In genomic region chr5:4097194-4097593, GRCh38 we compare ENCODE assay signal across 12 cellular contexts.
DNase-seq lines count a peak whose midpoint lies in the region; TF ChIP-seq lines count a peak whose summit lies in the region.
"Had no signal": no experiment of that assay in that cellular context is flagged by ENCODE, and none has a peak within 500 bp of the region (broad histone marks: within the 10 kb centered on the region; RNA-seq: fewer than 3 reads in every experiment).

No MANE protein-coding gene starts in this region.

- intact Hi-C loops in esophagus muscularis mucosa (cut with DNase I), result no loop called here

- peak overlapping the region in 8 of 11 experiments; percentile 34 to 68 (median 49); a peak in 14 of 22 replicates for H3K27ac ChIP-seq in BLaER1 treated with 17β-estradiol and CSF1 and Interleukin-3, amounts not matched to agents 10 nM and 100 nM
- no peak overlapping the region for H3K27ac ChIP-seq in esophagus muscularis mucosa (replicated peaks in 1 of 4)
- H3K27ac ChIP-seq: C4-2B, GM23248, HL-60 had no signal

- TF ChIP-seq CTCF in esophagus muscularis mucosa (IDR thresholded peaks at IDR 0.05) (no peak), GM13976 (IDR thresholded peaks at IDR 0.05; ENCODE audit: borderline replicate concordance, control extremely low read depth, extremely low read depth, insufficient read depth, missing control alignments) (no peak)

- peak overlapping the region; percentile 53 to 88 (median 73) for H3K4me2 ChIP-seq in BLaER1 treated with 17β-estradiol and CSF1 and Interleukin-3, amounts not matched to agents 10 nM and 100 nM

- TF ChIP-seq EP300 in esophagus muscularis mucosa (IDR thresholded peaks at IDR 0.05), result no peak

- no peak for TF ChIP-seq POLR2A in esophagus muscularis mucosa (IDR thresholded peaks at IDR 0.05; ENCODE audit: low read depth)

- DNase-seq in NCI-H526 (lab: John Stamatoyannopoulos, UW) (peak; percentile 16 to 44), esophagus muscularis mucosa (ENCODE audit: extremely low spot score) (peak; percentile 50), NCI-H1694 treated with DMSO at 0.1 percent for 48 hours (lab: John Stamatoyannopoulos, UW) (no peak), GM13976 (ENCODE audit: low spot score) (no peak), NCI-H774 (lab: John Stamatoyannopoulos, UW) (no peak)
- DNase-seq: Calu3; CD4-positive, alpha-beta memory T cell; GM23248 had no signal

- no peaks in the 10 kb centered on the region for H3K27me3 ChIP-seq in BLaER1 treated with 17β-estradiol and CSF1 and Interleukin-3, amounts not matched to agents 10 nM and 100 nM
- no peaks in the 10 kb centered on the region for H3K27me3 ChIP-seq in esophagus muscularis mucosa

- in situ Hi-C loops in GM13976 (cut with MboI; ENCODE audit: low sequenced_read_pairs, unreplicated experiment), result no loop called here

- H3K4me3 ChIP-seq in BLaER1 treated with 17β-estradiol and CSF1 and Interleukin-3, amounts not matched to agents 10 nM and 100 nM, result peak overlapping the region in 3 of 10 experiments; percentile 16 to 38 (median 24); a peak in 3 of 20 replicates
- H3K4me3 ChIP-seq in esophagus muscularis mucosa, result no peak overlapping the region
- H3K4me3 ChIP-seq: GM23248, HAP-1 had no signal

- no peaks in the 10 kb centered on the region for H4K20me1 ChIP-seq in BLaER1 treated with 17β-estradiol and CSF1 and Interleukin-3, amounts not matched to agents 10 nM and 100 nM

- H3K4me1 ChIP-seq in BLaER1 treated with 17β-estradiol and CSF1 and Interleukin-3, amounts not matched to agents 10 nM and 100 nM, result peaks cover 15 to 46% (median 36%) of the 10 kb centered on the region in 10 experiments
- H3K4me1 ChIP-seq in esophagus muscularis mucosa, result no peaks in the 10 kb centered on the region
- H3K4me1 ChIP-seq: HAP-1 had no signal

- WGBS in esophagus muscularis mucosa, result 71% methylated on average over 6 of the region's 6 CpGs

- 0 out of 22 replicates have a peak, but pooled peaks cover 0 to under 1% (median 0%) of the 10 kb centered on the region in 11 experiments for H3K9me3 ChIP-seq in BLaER1 treated with 17β-estradiol and CSF1 and Interleukin-3, amounts not matched to agents 10 nM and 100 nM (replicated peaks in 1 of 11)
- H3K9me3 ChIP-seq in esophagus muscularis mucosa, result no peaks in the 10 kb centered on the region
- H3K9me3 ChIP-seq: HAP-1 had no signal

- no peaks in the 10 kb centered on the region for H3K36me3 ChIP-seq in BLaER1 treated with 17β-estradiol and CSF1 and Interleukin-3, amounts not matched to agents 10 nM and 100 nM
- no peaks in the 10 kb centered on the region for H3K36me3 ChIP-seq in esophagus muscularis mucosa
- H3K36me3 ChIP-seq: HAP-1 had no signal

- H3K9ac ChIP-seq in BLaER1 treated with 17β-estradiol and CSF1 and Interleukin-3, amounts not matched to agents 10 nM and 100 nM, result no peak overlapping the region; a peak in 1 of 22 replicates
- H3K9ac ChIP-seq: GM23248 had no signal

Comparison
In these comparisons a context has a peak if more than half of its experiments do, and no peak if none do; other contexts are left out.
1. H3K27ac ChIP-seq: peak in BLaER1 treated with 17β-estradiol and CSF1 and Interleukin-3, amounts not matched to agents 10 nM and 100 nM (8 of 11); none in esophagus muscularis mucosa (0 of 4).
2. DNase-seq: peak in NCI-H526 (2 of 2) and esophagus muscularis mucosa (single experiment); none in NCI-H1694 treated with DMSO at 0.1 percent for 48 hours (single experiment), GM13976 (single experiment) and NCI-H774 (single experiment).